20 cellular contexts compared by ENCODE assay signal in genomic region chr13:106415971-106416370, GRCh38.
"Had no signal": no experiment of that assay in that cellular context is flagged by ENCODE, and none has a peak within 500 bp of the region (broad histone marks: within the 10 kb centered on the region; RNA-seq: fewer than 3 reads in every experiment).

No MANE protein-coding gene starts in this region.

- H3K36me3 Mint-ChIP-seq: activated naive CD4-positive, alpha-beta T cell treated with anti-CD3 and anti-CD28 coated beads, Interleukin-2, amount 50 U/mL, for 72 hours; WTC11 had no signal

- H3K27ac Mint-ChIP-seq: activated CD8-positive, alpha-beta T cell treated with anti-CD3 and anti-CD28 coated beads, Interleukin-2, amount 10 ng/mL, durations not matched to agents 7 days and 5 days; activated naive CD4-positive, alpha-beta T cell treated with anti-CD3 and anti-CD28 coated beads, Interleukin-2, amount 50 U/mL, for 72 hours; activated T-cell treated with anti-CD3 and anti-CD28 coated beads, Interleukin-2, amount 50 U/mL, for 72 hours; nephron; progenitor cell of endocrine pancreas; T-helper 17 cell; WTC11 had no signal

- H3K4me3 ChIP-seq: body of pancreas, esophagus muscularis mucosa, left lung, lower lobe of right lung, spleen, testis had no signal

- H3K4me3 Mint-ChIP-seq: activated CD8-positive, alpha-beta T cell treated with anti-CD3 and anti-CD28 coated beads, Interleukin-2, amount 10 ng/mL, durations not matched to agents 7 days and 5 days; nephron; T-helper 17 cell; WTC11 had no signal

- DNase-seq: activated CD8-positive, alpha-beta T cell treated with anti-CD3 and anti-CD28 coated beads, Interleukin-2, amount 10 ng/mL, durations not matched to agents 7 days and 5 days; activated naive CD4-positive, alpha-beta T cell; activated T-cell treated with anti-CD3 and anti-CD28 coated beads for 4 hours; activated T-cell treated with anti-CD3 and anti-CD28 coated beads, Interleukin-2, amount 50 U/mL, for 72 hours; body of pancreas; foreskin keratinocyte; left lung; lower lobe of right lung; spleen; stimulated activated CD4-positive, alpha-beta T cell treated with anti-CD3 and anti-CD28 coated beads, Interleukin-2, amount 100 ng/mL, for 48 hours; stimulated activated naive CD4-positive, alpha-beta T cell treated with Interleukin-2 at 50 U/mL for 16 hours; SW 1271; T-helper 17 cell; trophoblast cell had no signal

- ATAC-seq: activated CD8-positive, alpha-beta T cell treated with anti-CD3 and anti-CD28 coated beads, Interleukin-2, amount 10 ng/mL, durations not matched to agents 7 days and 5 days; activated T-cell treated with anti-CD3 and anti-CD28 coated beads, Interleukin-2, amount 50 U/mL, for 72 hours; body of pancreas; foreskin keratinocyte; left lung; lower lobe of right lung; T-helper 17 cell had no signal

- H3K9me3 Mint-ChIP-seq: activated naive CD4-positive, alpha-beta T cell treated with anti-CD3 and anti-CD28 coated beads, Interleukin-2, amount 50 U/mL, for 72 hours; activated T-cell treated with anti-CD3 and anti-CD28 coated beads, Interleukin-2, amount 50 U/mL, for 72 hours; nephron; WTC11 had no signal
